ENCODE assay signal across 25 cellular contexts in genomic region chr2:19838616-19839015, GRCh38.
DNase-seq lines count a peak whose midpoint lies in the region; ATAC-seq, FAIRE-seq and TF ChIP-seq lines count a peak whose summit lies in the region.
"Had no signal": no experiment of that assay in that cellular context is flagged by ENCODE, and none has a peak within 500 bp of the region (broad histone marks: within the 10 kb centered on the region; RNA-seq: fewer than 3 reads in every experiment).

No MANE protein-coding gene starts in this region.

- no peak overlapping the region for H2AFZ ChIP-seq in IMR-90 (replicated peaks; ENCODE audit: low read length, poor library complexity)
- H2AFZ ChIP-seq in astrocyte (ENCODE audit: low read depth, low read length) = no peak overlapping the region
- H2AFZ ChIP-seq in mesenchymal stem cell (ENCODE audit: low read depth, low read length) = no peak overlapping the region

- H3K4me3 ChIP-seq in IMR-90 (ENCODE audit: insufficient read depth, low read depth, low read length) (no peak overlapping the region), astrocyte (ENCODE audit: insufficient read depth, low read depth, low read length) (no peak overlapping the region), fibroblast of mammary gland (ENCODE audit: control insufficient read depth, low read depth, low read length) (no peak overlapping the region), mesenchymal stem cell (ENCODE audit: insufficient read depth in 1 of 2, low read depth in 1 of 2, low read length in 2 of 2) (no peak overlapping the region)
- H3K4me3 ChIP-seq: A549; BLaER1 treated with 17β-estradiol and CSF1 and Interleukin-3, amounts not matched to agents 10 nM and 100 nM; HAP-1 had no signal

- H3K4me2 ChIP-seq in IMR-90 (ENCODE audit: low read depth, low read length) (no peak overlapping the region), astrocyte (ENCODE audit: low read length) (no peak overlapping the region), mesenchymal stem cell (ENCODE audit: low read length, poor library complexity, severe bottlenecking) (no peak overlapping the region)
- H3K4me2 ChIP-seq: A549 had no signal

- dilution Hi-C loops in IMR-90 (cut with HindIII; ENCODE audit: low sequenced_read_pairs, unreplicated experiment) = no loop called here

- no peaks in the 10 kb centered on the region for H3K9me3 Mint-ChIP-seq in astrocyte (ENCODE audit: unreplicated experiment)
- H3K9me3 Mint-ChIP-seq: CD4-positive, alpha-beta memory T cell; HFFc6 had no signal

- H3K18ac ChIP-seq in IMR-90 (ENCODE audit: low read depth, low read length) (no peak overlapping the region), mesenchymal stem cell (ENCODE audit: low read depth in 1 of 2, low read length in 2 of 2) (no peak overlapping the region)

- POLR2A ChIA-PET in IMR-90 (lab: Charles Lee; ENCODE audit: unreplicated experiment) = no interaction called here

- no CpG with 5 or more reads among the region's 1 CpG for WGBS in IMR-90 (ENCODE audit: extremely low coverage in 2 of 2, insufficient read length in 1 of 2), 2 experiments
- 26% methylated on average over 1 of the region's 1 CpG for WGBS in mesenchymal stem cell

- no peak overlapping the region for H2BK20ac ChIP-seq in IMR-90 (ENCODE audit: low read depth, low read length)

- H3K56ac ChIP-seq in IMR-90 (ENCODE audit: extremely low read depth, insufficient read depth, low read length) = no peak overlapping the region

- H4K20me1 ChIP-seq in IMR-90 (ENCODE audit: insufficient read depth, low read length) (no peaks in the 10 kb centered on the region), astrocyte (ENCODE audit: insufficient read depth, low read length) (no peaks in the 10 kb centered on the region)
- H4K20me1 ChIP-seq: BLaER1 treated with 17β-estradiol and CSF1 and Interleukin-3, amounts not matched to agents 10 nM and 100 nM had no signal

- no peak overlapping the region for H2AK9ac ChIP-seq in IMR-90 (replicated peaks; ENCODE audit: low read depth, low read length, poor library complexity)

- H3K14ac ChIP-seq in IMR-90 (replicated peaks; ENCODE audit: low read depth, low read length) = no peak overlapping the region
- no peak overlapping the region for H3K14ac ChIP-seq in mesenchymal stem cell (ENCODE audit: low read length in 2 of 2)

- H3K79me1 ChIP-seq in IMR-90 (ENCODE audit: low read depth in 1 of 2, low read length in 2 of 2) (no peaks in the 10 kb centered on the region), mesenchymal stem cell (replicated peaks; ENCODE audit: low read length, poor library complexity, severe bottlenecking) (no peaks in the 10 kb centered on the region)

- no TSS peak for BruUV-seq in IMR-90 (replicated peaks; lab: Mats Ljungman, UMichigan)

- H2BK120ac ChIP-seq in IMR-90 (ENCODE audit: low read depth, low read length) = no peak overlapping the region
- no peak overlapping the region for H2BK120ac ChIP-seq in mesenchymal stem cell (ENCODE audit: low read depth, low read length)

- no peaks in the 10 kb centered on the region for H3K9me1 ChIP-seq in IMR-90 (ENCODE audit: insufficient read depth, low read length)

- H3K36me3 ChIP-seq in IMR-90 (ENCODE audit: control insufficient read depth, insufficient read depth, low read length) (no peaks in the 10 kb centered on the region), astrocyte (ENCODE audit: insufficient read depth, low read length) (no peaks in the 10 kb centered on the region), mesenchymal stem cell (ENCODE audit: control insufficient read depth in 1 of 2, insufficient read depth in 2 of 2, low read depth in 1 of 2, low read length in 2 of 2) (no peaks in the 10 kb centered on the region)
- H3K36me3 ChIP-seq: BE2C; BLaER1 treated with 17β-estradiol and CSF1 and Interleukin-3, amounts not matched to agents 10 nM and 100 nM; HAP-1 had no signal

- CTCF ChIA-PET in IMR-90 (lab: Yijun Ruan, JAX) = no interaction called here

- H3K9ac ChIP-seq in IMR-90 (ENCODE audit: low read depth, low read length) (no peak overlapping the region), astrocyte (ENCODE audit: low read length) (no peak overlapping the region), mesenchymal stem cell (ENCODE audit: low read length) (no peak overlapping the region)
- H3K9ac ChIP-seq: BLaER1 treated with 17β-estradiol and CSF1 and Interleukin-3, amounts not matched to agents 10 nM and 100 nM had no signal

- H4K8ac ChIP-seq in IMR-90 (ENCODE audit: low read depth in 2 of 2, low read length in 2 of 2) (no peak overlapping the region), mesenchymal stem cell (ENCODE audit: low read length) (no peak overlapping the region)

- no peak for TF ChIP-seq RAD21 in IMR-90 (IDR thresholded peaks at IDR 0.05; ENCODE audit: low read length)

- H3K27ac ChIP-seq in IMR-90 (ENCODE audit: insufficient read depth, low read length) (no peak overlapping the region), astrocyte (ENCODE audit: low read depth, low read length) (no peak overlapping the region), mesenchymal stem cell (ENCODE audit: low read length, poor library complexity, severe bottlenecking) (no peak overlapping the region)
- H3K27ac ChIP-seq: A549; BLaER1 treated with 17β-estradiol and CSF1 and Interleukin-3, amounts not matched to agents 10 nM and 100 nM had no signal

- no peaks in the 10 kb centered on the region for H3K79me2 ChIP-seq in astrocyte (ENCODE audit: insufficient read depth, low read length)

- no peaks in the 10 kb centered on the region for H3K9me3 ChIP-seq in IMR-90 (ENCODE audit: control insufficient read depth, insufficient read depth, low read length)
- H3K9me3 ChIP-seq in astrocyte (ENCODE audit: insufficient read depth, low read depth, low read length) = no peaks in the 10 kb centered on the region
- H3K9me3 ChIP-seq in mesenchymal stem cell (ENCODE audit: control insufficient read depth, low read length) = no peaks in the 10 kb centered on the region
- H3K9me3 ChIP-seq: A549; BE2C; BLaER1 treated with 17β-estradiol and CSF1 and Interleukin-3, amounts not matched to agents 10 nM and 100 nM; HAP-1 had no signal

- no peak for TF ChIP-seq POLR2A in IMR-90 (IDR thresholded peaks at IDR 0.05; ENCODE audit: low read depth, low read length)

- H3K4ac ChIP-seq in IMR-90 (ENCODE audit: low read depth, low read length) (no peak overlapping the region), mesenchymal stem cell (ENCODE audit: low read depth in 1 of 2, low read length in 2 of 2) (no peak overlapping the region)

- H4K91ac ChIP-seq in IMR-90 (ENCODE audit: insufficient read depth, low read depth, low read length) = no peak overlapping the region
- no peak overlapping the region for H4K91ac ChIP-seq in mesenchymal stem cell (ENCODE audit: low read length)

- peak; percentile 39 for DNase-seq in IMR-90
- peak; percentile 49 for DNase-seq in astrocyte (ENCODE audit: low read depth)
- DNase-seq in fibroblast of mammary gland (ENCODE audit: low read depth) = peak; percentile 15
- peak; percentile 37 for DNase-seq in mesenchymal stem cell
- DNase-seq in ureter (ENCODE audit: low spot score) = no peak
- DNase-seq: 8988T; ACHN; AML-193; BE2C; Calu3; CD4-positive, alpha-beta memory T cell; COR-L47; DMS53; DMS79 treated with DMSO at 0.1 percent for 48 hours; GOT3; HFFc6 had no signal

- peaks cover 17% of the 10 kb centered on the region for H3K27me3 Mint-ChIP-seq in astrocyte (ENCODE audit: low read depth, unreplicated experiment)

- intact Hi-C loops in IMR-90 (cut with micrococcal nuclease) = no loop called here

- H2AK5ac ChIP-seq in IMR-90 (ENCODE audit: low read depth, low read length) (no peak overlapping the region), mesenchymal stem cell (ENCODE audit: low read length, severe bottlenecking) (no peak overlapping the region)

- ATAC-seq in IMR-90 (ENCODE audit: low read depth) (no peak), GM18498 (IDR thresholded peaks at IDR 0.05; ENCODE audit: unreplicated experiment) (no peak), HG03571 (IDR thresholded peaks at IDR 0.05; ENCODE audit: unreplicated experiment) (no peak)
- ATAC-seq: A549 had no signal

- no peaks in the 10 kb centered on the region for H3K36me3 Mint-ChIP-seq in astrocyte (ENCODE audit: low read depth, unreplicated experiment)
- H3K36me3 Mint-ChIP-seq: CD4-positive, alpha-beta memory T cell had no signal

- no peak overlapping the region for H4K5ac ChIP-seq in IMR-90 (ENCODE audit: low read depth, low read length)

- H3K27me3 ChIP-seq in IMR-90 (ENCODE audit: control insufficient read depth, insufficient read depth, low read length) (peaks cover 7% of the 10 kb centered on the region), astrocyte (ENCODE audit: insufficient read depth, low read length) (peaks cover 7% of the 10 kb centered on the region), mesenchymal stem cell (ENCODE audit: control insufficient read depth in 1 of 2, insufficient read depth in 1 of 2, low read length in 2 of 2) (peaks cover 0 to 8% of the 10 kb centered on the region in 2 experiments)
- H3K27me3 ChIP-seq: BLaER1 treated with 17β-estradiol and CSF1 and Interleukin-3, amounts not matched to agents 10 nM and 100 nM had no signal

- FAIRE-seq in astrocyte (lab: Jason Lieb, UNC) = no peak
- FAIRE-seq: G401.6, GM12892, GM19239, H54 had no signal

- H3K23ac ChIP-seq in IMR-90 (ENCODE audit: low read depth, low read length) (no peak overlapping the region), mesenchymal stem cell (ENCODE audit: low read length in 2 of 2) (no peak overlapping the region)

- H2BK15ac ChIP-seq in IMR-90 (ENCODE audit: low read depth, low read length) (no peak overlapping the region), mesenchymal stem cell (ENCODE audit: low read depth, poor library complexity, severe bottlenecking) (no peak overlapping the region)

- no peak overlapping the region for H2BK5ac ChIP-seq in IMR-90 (ENCODE audit: low read depth, low read length, poor library complexity, severe bottlenecking)
- no peak overlapping the region for H2BK5ac ChIP-seq in mesenchymal stem cell (ENCODE audit: low read depth, low read length, poor library complexity, severe bottlenecking)

- in situ Hi-C loops in IMR-90 (cut with MboI; ENCODE audit: low sequenced_read_pairs) = no loop called here

- H3K4me1 ChIP-seq in IMR-90 (ENCODE audit: control insufficient read depth, insufficient read depth, low read length) (no peaks in the 10 kb centered on the region), astrocyte (ENCODE audit: insufficient read depth, low read length) (no peaks in the 10 kb centered on the region), mesenchymal stem cell (ENCODE audit: control insufficient read depth, insufficient read depth, low read depth, low read length) (no peaks in the 10 kb centered on the region)
- H3K4me1 ChIP-seq: BE2C, HAP-1 had no signal

- no peak overlapping the region for H2BK12ac ChIP-seq in mesenchymal stem cell (ENCODE audit: low read length in 2 of 2)

- no peaks in the 10 kb centered on the region for H3K4me1 Mint-ChIP-seq in astrocyte (ENCODE audit: low read depth, unreplicated experiment)
- H3K4me1 Mint-ChIP-seq: CD4-positive, alpha-beta memory T cell had no signal

- H3K27ac Mint-ChIP-seq in astrocyte (ENCODE audit: unreplicated experiment) = no peak overlapping the region
- H3K27ac Mint-ChIP-seq: CD4-positive, alpha-beta memory T cell; HFFc6 had no signal

- TF ChIP-seq CTCF in IMR-90 (conservative IDR thresholded peaks at IDR 0.05; ENCODE audit: low read depth, low read length) (no peak), astrocyte (IDR thresholded peaks at IDR 0.05; ENCODE audit: insufficient read depth, low read depth, low read length) (no peak), fibroblast of mammary gland (conservative IDR thresholded peaks at IDR 0.05; ENCODE audit: control insufficient read depth, insufficient read depth, low read depth, low read length) (no peak)

- H3K4me3 Mint-ChIP-seq in astrocyte (ENCODE audit: unreplicated experiment) = no peak overlapping the region
- H3K4me3 Mint-ChIP-seq: CD4-positive, alpha-beta memory T cell; HFFc6 had no signal
